8 cellular contexts compared by ENCODE assay signal in the genomic region with DNA sequence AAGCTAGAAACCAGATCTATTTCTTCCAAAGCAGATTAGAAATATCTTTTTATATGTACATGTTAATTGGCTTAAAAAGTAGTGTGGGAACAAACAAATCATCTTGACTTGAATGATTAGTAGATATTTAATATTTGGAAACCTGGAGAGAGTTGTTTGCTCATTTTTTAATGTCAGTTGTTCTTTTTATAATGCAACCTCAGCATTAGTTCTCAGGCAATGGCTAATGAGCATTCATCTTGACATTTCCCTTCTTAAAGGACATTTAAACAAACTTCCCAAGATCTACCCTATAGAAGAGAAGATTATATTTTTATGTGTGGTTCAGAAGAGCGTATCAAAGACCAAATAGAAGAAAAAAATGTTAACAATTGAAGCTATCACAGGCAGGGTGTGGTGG.
"Had no signal": no experiment of that assay in that cellular context is flagged by ENCODE, and none has a peak within 500 bp of the region (broad histone marks: within the 10 kb centered on the region; RNA-seq: fewer than 3 reads in every experiment).

No MANE protein-coding gene starts in this region.

- H3K9ac ChIP-seq: GM23248 had no signal

- H3K9me3 ChIP-seq: HAP-1 had no signal

- DNase-seq: GM23248, GOT3, H7, HFFc6, KG1 had no signal

- H3K27ac ChIP-seq: GM23248, HL-60 had no signal

- H2AFZ ChIP-seq: GM23248 had no signal

- ATAC-seq: HCT116 had no signal

- H3K4me1 ChIP-seq: HAP-1 had no signal

- H3K36me3 ChIP-seq: HAP-1 had no signal

- H3K4me3 ChIP-seq: GM23248, HAP-1 had no signal
